ENCODE assay signal across 8 cellular contexts in genomic region chr15:90232941-90233700, GRCh38. TPM values are rescaled to one million over a fixed set of nuclear protein-coding genes. Genes with fewer than 3 reads are reported as not detected.
DNase-seq lines count a peak whose midpoint lies in the region; ATAC-seq and TF ChIP-seq lines count a peak whose summit lies in the region.

No MANE protein-coding gene starts in this region.

- H3K9me3 ChIP-seq in colonic mucosa (no peaks in the 10 kb centered on the region), liver (ENCODE audit: control insufficient read depth in 4 of 4, low read length in 3 of 4) (no peaks in the 10 kb centered on the region)

- H3K27me3 ChIP-seq in colonic mucosa (no peaks in the 10 kb centered on the region), liver (ENCODE audit: control insufficient read depth in 4 of 4, insufficient read depth in 4 of 4, low read length in 3 of 4) (no peaks in the 10 kb centered on the region)

- peaks cover 9% of the 10 kb centered on the region for H3K36me3 ChIP-seq in colonic mucosa
- H3K36me3 ChIP-seq in liver (ENCODE audit: control insufficient read depth in 4 of 4, insufficient read depth in 3 of 4, low read depth in 1 of 4, low read length in 3 of 4): peaks cover 11 to 19% (median 15%) of the 10 kb centered on the region in 4 donors

- peak; percentile 81 to 85 for TF ChIP-seq RAD21 in liver (IDR thresholded peaks at IDR 0.05)

- ATAC-seq in GM21723 (IDR thresholded peaks at IDR 0.05; ENCODE audit: unreplicated experiment): peak; percentile 43

- TF ChIP-seq CTCF in VCaP (conservative IDR thresholded peaks at IDR 0.05): peak; percentile 79
- peak; percentile 55 for TF ChIP-seq CTCF in colonic mucosa (IDR thresholded peaks at IDR 0.05)
- TF ChIP-seq CTCF in liver (IDR thresholded peaks at IDR 0.05; ENCODE audit: low read depth, low read length, missing input control): peak; percentile 68

- peak; percentile 15 for DNase-seq in GDM1 (lab: John Stamatoyannopoulos, UW)
- no peak for DNase-seq in Jurkat, Clone E6-1 (ENCODE audit: low read depth, low spot score)
- DNase-seq in colonic mucosa: peak; percentile 90
- DNase-seq in stimulated activated CD8-positive, alpha-beta memory T cell treated with anti-CD3 and anti-CD28 coated beads, Interleukin-12 subunit alpha, Interleukin-12 subunit beta, amount 100 ng/mL, for 24 hours (ENCODE audit: extremely low read depth): peak; percentile 35
- DNase-seq in DMS79 (lab: John Stamatoyannopoulos, UW): no peak

- peak overlapping the region; percentile 83 for H3K4me3 ChIP-seq in Jurkat, Clone E6-1 (ENCODE audit: low read length)
- peak overlapping the region; percentile 84 for H3K4me3 ChIP-seq in colonic mucosa
- peak overlapping the region; percentile 62 to 89 (median 86) for H3K4me3 ChIP-seq in liver (ENCODE audit: low read depth in 1 of 3, low read length in 3 of 3)

- H3K9ac ChIP-seq in colonic mucosa (ENCODE audit: low read depth in 2 of 2, low read length in 2 of 2): peak overlapping the region; percentile 97 to 98
- peak overlapping the region; percentile 83 to 90 for H3K9ac ChIP-seq in liver (ENCODE audit: low read depth in 1 of 2, low read length in 2 of 2)

- H3K27ac ChIP-seq in VCaP: peak overlapping the region; percentile 84
- H3K27ac ChIP-seq in colonic mucosa: peak overlapping the region; percentile 99
- peak overlapping the region; percentile 96 to 97 for H3K27ac ChIP-seq in liver (ENCODE audit: low read depth in 1 of 2, low read length in 2 of 2)

- H3K4me1 ChIP-seq in colonic mucosa (peaks cover 15% of the 10 kb centered on the region), liver (ENCODE audit: control insufficient read depth in 4 of 4, insufficient read depth in 4 of 4, low read length in 3 of 4) (peaks cover 13 to 47% (median 35%) of the 10 kb centered on the region in 4 donors)

- WGBS in liver: 2% methylated on average over 30 of the region's 30 CpGs

- intact Hi-C loops in colonic mucosa (cut with DNase I): no loop called here

TF ChIP-seq in liver, 16 proteins besides CTCF, POLR2A, EP300 and RAD21:
- no peak for TF ChIP-seq EGR1 (IDR thresholded peaks at IDR 0.05; ENCODE audit: low read depth in 2 of 2)
- peak; percentile 75 for TF ChIP-seq NR2F2 (IDR thresholded peaks at IDR 0.05)
- peak; percentile 51 for TF ChIP-seq REST (IDR thresholded peaks at IDR 0.05)
- peak; percentile 69 for TF ChIP-seq HNF4G (IDR thresholded peaks at IDR 0.05)
- peak in 1 of 2 donors; percentile 14 for TF ChIP-seq GABPA (IDR thresholded peaks at IDR 0.05 in 1 of 2, conservative IDR thresholded peaks at IDR 0.05 in 1 of 2)
- no peak for TF ChIP-seq TAF1 (conservative IDR thresholded peaks at IDR 0.05)
- TF ChIP-seq FOXA2 (IDR thresholded peaks at IDR 0.05): no peak
- no peak for TF ChIP-seq YY1 (IDR thresholded peaks at IDR 0.05)
- TF ChIP-seq FOXA1 (IDR thresholded peaks at IDR 0.05): peak; percentile 11
- TF ChIP-seq RXRA (IDR thresholded peaks at IDR 0.05): peak; percentile 63 to 72
- TF ChIP-seq MAX (IDR thresholded peaks at IDR 0.05): no peak
- no peak for TF ChIP-seq ZBTB33 (IDR thresholded peaks at IDR 0.05)
- peak; percentile 78 to 88 for TF ChIP-seq HNF4A (conservative IDR thresholded peaks at IDR 0.05)
- no peak for TF ChIP-seq ATF3 (IDR thresholded peaks at IDR 0.05)
- TF ChIP-seq JUND (IDR thresholded peaks at IDR 0.05): peak in 1 of 2 donors; percentile 30
- peak; percentile 72 for TF ChIP-seq SP1 (IDR thresholded peaks at IDR 0.05)

RNA-seq across cellular contexts. Expression of gene CIB1, which starts 0.6 kb away (rescaled TPM):
- polyA plus RNA-seq in Jurkat, Clone E6-1 (2012; ENCODE audit: insufficient read depth, insufficient read length): 159 TPM
- total RNA-seq in colonic mucosa (100 to 1,000 TPM; 212 to 216 TPM), liver (10 to 100 TPM; 14.9 to 19.5 TPM)
- 100 to 1,000 TPM in 1 of 2 donors, 10 to 100 TPM in 1; 79.1 to 107 TPM for polyA plus RNA-seq in liver

RNA-seq across cellular contexts. Expression of gene GDPGP1, which starts 0.9 kb away (rescaled TPM):
- polyA plus RNA-seq in Jurkat, Clone E6-1 (2012; ENCODE audit: insufficient read depth, insufficient read length): 4.4 TPM
- total RNA-seq in colonic mucosa (10 to 100 TPM; 14.4 to 18.6 TPM), liver (1 to 10 TPM; 6.7 to 8.6 TPM)
- polyA plus RNA-seq in liver: 1 to 10 TPM; 2.5 to 3.5 TPM

RNA-seq across cellular contexts. Expression of gene TTLL13, which starts 16.2 kb away (rescaled TPM):
- 1.3 TPM for polyA plus RNA-seq in Jurkat, Clone E6-1 (2012; ENCODE audit: insufficient read depth, insufficient read length)
- 1 to 10 TPM in 1 of 2 donors, under 1 TPM in 1; 0.35 to 1.2 TPM for total RNA-seq in colonic mucosa
- under 1 TPM in 1 of 2 donors, not detected in 1; 0.08 TPM for total RNA-seq in liver
- under 1 TPM in 1 of 2 donors, not detected in 1; 0.17 TPM for polyA plus RNA-seq in liver

RNA-seq across cellular contexts. Expression of gene SEMA4B, which starts 32.0 kb away (rescaled TPM):
- 13.9 TPM for polyA plus RNA-seq in Jurkat, Clone E6-1 (2012; ENCODE audit: insufficient read depth, insufficient read length)
- 100 to 1,000 TPM; 102 to 141 TPM for total RNA-seq in colonic mucosa
- 10 to 100 TPM; 38.8 to 52.2 TPM for total RNA-seq in liver
- 10 to 100 TPM; 14.3 to 15.2 TPM for polyA plus RNA-seq in liver

RNA-seq across cellular contexts. Expression of gene NGRN, which starts 32.4 kb away (rescaled TPM):
- polyA plus RNA-seq in Jurkat, Clone E6-1 (2012; ENCODE audit: insufficient read depth, insufficient read length): 39.1 TPM
- total RNA-seq in colonic mucosa: 10 to 100 TPM; 56.5 to 60.4 TPM
- total RNA-seq in liver: 10 to 100 TPM; 22.8 to 26.6 TPM
- polyA plus RNA-seq in liver: 10 to 100 TPM; 24.3 to 25.4 TPM

Comparison
In these comparisons a context has a peak if more than half of its experiments do, and no peak if none do; other contexts are left out.
1. DNase-seq: peak in GDM1 (single experiment), colonic mucosa (single experiment) and stimulated activated CD8-positive, alpha-beta memory T cell treated with anti-CD3 and anti-CD28 coated beads, Interleukin-12 subunit alpha, Interleukin-12 subunit beta, amount 100 ng/mL, for 24 hours (single experiment); none in Jurkat, Clone E6-1 (single experiment) and DMS79 (single experiment).
2. RNA of gene CIB1, which starts 0.6 kb away (total RNA-seq): 212 to 216 TPM in colonic mucosa; 14.9 to 19.5 TPM in liver; every median in the first group is over 10 times any median in the second.
3. Peak in every context shown above with its lines, with median percentiles within 50 percentile points of each other: H3K4me3 ChIP-seq, H3K27ac ChIP-seq and CTCF ChIP-seq.